Comparison of ENCODE assay signal across 22 cellular contexts in genomic region chr1:30668546-30669327, GRCh38. TPM values are rescaled to one million over a fixed set of nuclear protein-coding genes. Genes with fewer than 3 reads are reported as not detected.
DNase-seq lines count a peak whose midpoint lies in the region; TF ChIP-seq lines count a peak whose summit lies in the region.
"Had no signal": no experiment of that assay in that cellular context is flagged by ENCODE, and none has a peak within 500 bp of the region (broad histone marks: within the 10 kb centered on the region; RNA-seq: fewer than 3 reads in every experiment).

No MANE protein-coding gene starts in this region.

- H3K36me3 ChIP-seq in BLaER1 (no peaks in the 10 kb centered on the region), HEK293 (ENCODE audit: control insufficient read depth in 2 of 2, insufficient read depth in 1 of 2, low read length in 2 of 2) (no peaks in the 10 kb centered on the region), endodermal cell (ENCODE audit: control insufficient read depth, insufficient read depth, low read length) (no peaks in the 10 kb centered on the region), neural progenitor cell (no peaks in the 10 kb centered on the region)
- H3K36me3 ChIP-seq: pancreas had no signal

- no peaks in the 10 kb centered on the region for H3K4me1 Mint-ChIP-seq in endodermal cell
- H3K4me1 Mint-ChIP-seq in neural progenitor cell = peaks cover 36% of the 10 kb centered on the region
- H3K4me1 Mint-ChIP-seq: activated CD8-positive, alpha-beta memory T cell treated with anti-CD3 and anti-CD28 coated beads, Interleukin-2, amount 10 ng/mL, durations not matched to agents 7 days and 5 days; activated T-helper 17 cell treated with anti-CD3 and anti-CD28 coated beads, Interleukin-2, amount 50 U/mL, for 72 hours; stimulated activated naive B cell treated with anti-CD40 and anti-IgM and Interleukin-4, amounts not matched to agents 10 μg/mL and 1 μg/mL and 100 μg/mL, for 72 hours had no signal

- H3K9me3 Mint-ChIP-seq in endodermal cell (peaks cover 3% of the 10 kb centered on the region), neural progenitor cell (peaks cover 2% of the 10 kb centered on the region)

- H3K27ac ChIP-seq in BLaER1 (no peak overlapping the region), HEK293 (ENCODE audit: extremely low read depth, low read depth, low read length) (no peak overlapping the region), endodermal cell (ENCODE audit: low read depth, low read length) (no peak overlapping the region), neural progenitor cell (no peak overlapping the region)

- peaks cover 9% of the 10 kb centered on the region; the same call in 1 of the 2 replicates for H3K9me3 ChIP-seq in BLaER1
- no peaks in the 10 kb centered on the region for H3K9me3 ChIP-seq in HEK293 (ENCODE audit: control insufficient read depth, insufficient read depth, low read depth, low read length)
- H3K9me3 ChIP-seq in endodermal cell (ENCODE audit: control insufficient read depth, low read length) = peaks cover 8% of the 10 kb centered on the region
- no peaks in the 10 kb centered on the region for H3K9me3 ChIP-seq in neural progenitor cell (ENCODE audit: low read depth)
- H3K9me3 ChIP-seq: pancreas had no signal

- H3K4me3 Mint-ChIP-seq in endodermal cell = no peak overlapping the region
- no peak overlapping the region for H3K4me3 Mint-ChIP-seq in neural progenitor cell
- H3K4me3 Mint-ChIP-seq: activated CD8-positive, alpha-beta memory T cell treated with anti-CD3 and anti-CD28 coated beads, Interleukin-2, amount 10 ng/mL, durations not matched to agents 7 days and 5 days; activated T-helper 17 cell treated with anti-CD3 and anti-CD28 coated beads, Interleukin-2, amount 50 U/mL, for 72 hours; dendritic cell treated with granulocyte-macrophage colony-stimulating factor and Interleukin-4, amounts not matched to agents 40 ng/mL and 50 ng/mL, for 4 days; naive thymus-derived CD4-positive, alpha-beta T cell; stimulated activated naive B cell treated with anti-CD40 and anti-IgM and Interleukin-4, amounts not matched to agents 10 μg/mL and 1 μg/mL and 100 μg/mL, for 72 hours had no signal

- H3K9ac ChIP-seq in BLaER1 (no peak overlapping the region), endodermal cell (ENCODE audit: extremely low read depth, low read length, poor library complexity, severe bottlenecking) (no peak overlapping the region), neural progenitor cell (no peak overlapping the region)

- no peak overlapping the region for H2AFZ ChIP-seq in neural progenitor cell (replicated peaks)

- no peaks in the 10 kb centered on the region for H3K27me3 Mint-ChIP-seq in endodermal cell (ENCODE audit: insufficient read depth)
- peaks cover 9% of the 10 kb centered on the region for H3K27me3 Mint-ChIP-seq in neural progenitor cell (ENCODE audit: insufficient read depth, low read depth)

- DNase-seq in endodermal cell = peak; percentile 24
- DNase-seq in neural progenitor cell (ENCODE audit: low spot score) = no peak
- no peak for DNase-seq in NCI-H2107 treated with DMSO at 0.1 percent for 48 hours (lab: John Stamatoyannopoulos, UW; ENCODE audit: unreplicated experiment)
- DNase-seq in NCI-H1694 treated with DMSO at 0.1 percent for 48 hours (lab: John Stamatoyannopoulos, UW) = no peak
- no peak for DNase-seq in kidney glomerular epithelial cell (lab: John Stamatoyannopoulos, UW)
- no peak for DNase-seq in AG20443 (ENCODE audit: low spot score)
- DNase-seq: activated CD4-positive, alpha-beta T cell treated with anti-CD3 and anti-CD28 coated beads for 48 hours; activated CD8-positive, alpha-beta memory T cell treated with anti-CD3 and anti-CD28 coated beads, Interleukin-2, amount 10 ng/mL, durations not matched to agents 7 days and 5 days; naive thymus-derived CD4-positive, alpha-beta T cell; NCI-H1417 treated with DMSO at 0.1 percent for 48 hours; NCI-H2171; NCI-H526; stimulated activated CD4-positive, alpha-beta T cell treated with anti-CD3 and anti-CD28 coated beads, Interleukin-1b, Interleukin-23, amount 100 ng/mL, for 48 hours; stimulated activated naive B cell treated with anti-CD40 and anti-IgM and Interleukin-4, amounts not matched to agents 10 μg/mL and 1 μg/mL and 100 μg/mL, for 72 hours; SW 1271 had no signal

- 94 to 100% methylated on average over 4 to 6 of the region's 6 CpGs for WGBS in endodermal cell (ENCODE audit: insufficient coverage in 1 of 2, insufficient read length in 1 of 2), 2 experiments

- H3K36me3 Mint-ChIP-seq in endodermal cell (ENCODE audit: low read depth) = no peaks in the 10 kb centered on the region
- no peaks in the 10 kb centered on the region for H3K36me3 Mint-ChIP-seq in neural progenitor cell
- H3K36me3 Mint-ChIP-seq: activated CD8-positive, alpha-beta memory T cell treated with anti-CD3 and anti-CD28 coated beads, Interleukin-2, amount 10 ng/mL, durations not matched to agents 7 days and 5 days had no signal

- POLR2A ChIA-PET in HEK293 (lab: Yijun Ruan, JAX) = no interaction called here

- no peaks in the 10 kb centered on the region for H3F3A ChIP-seq in neural progenitor cell (ENCODE audit: low read depth)

- CTCF ChIA-PET in HEK293 (lab: Yijun Ruan, JAX) = interaction anchor here (1.5 kb wide), 1 partner anchor 39 kb away, joined by 3 read pairs; no protein-coding TSS in a partner anchor

- H3K4me1 ChIP-seq in BLaER1 (peaks cover 10% of the 10 kb centered on the region), HEK293 (ENCODE audit: control insufficient read depth, insufficient read depth, low read length) (no peaks in the 10 kb centered on the region), endodermal cell (ENCODE audit: control insufficient read depth, insufficient read depth, low read length) (no peaks in the 10 kb centered on the region), neural progenitor cell (peaks cover 12% of the 10 kb centered on the region)

- no peaks in the 10 kb centered on the region for H3K79me2 ChIP-seq in neural progenitor cell (ENCODE audit: low read depth)

- no peak overlapping the region for H3K27ac Mint-ChIP-seq in endodermal cell
- H3K27ac Mint-ChIP-seq in neural progenitor cell = peak overlapping the region; percentile 51
- H3K27ac Mint-ChIP-seq: activated CD8-positive, alpha-beta memory T cell treated with anti-CD3 and anti-CD28 coated beads, Interleukin-2, amount 10 ng/mL, durations not matched to agents 7 days and 5 days; activated T-helper 17 cell treated with anti-CD3 and anti-CD28 coated beads, Interleukin-2, amount 50 U/mL, for 72 hours; dendritic cell treated with granulocyte-macrophage colony-stimulating factor and Interleukin-4, amounts not matched to agents 40 ng/mL and 50 ng/mL, for 4 days; naive thymus-derived CD4-positive, alpha-beta T cell; stimulated activated naive B cell treated with anti-CD40 and anti-IgM and Interleukin-4, amounts not matched to agents 10 μg/mL and 1 μg/mL and 100 μg/mL, for 72 hours had no signal

- H3K4me3 ChIP-seq in BLaER1 (no peak overlapping the region), HEK293 (ENCODE audit: low read depth, low read length) (no peak overlapping the region), endodermal cell (ENCODE audit: low read length) (no peak overlapping the region), neural progenitor cell (no peak overlapping the region)
- H3K4me3 ChIP-seq: pancreas had no signal

- H3K4me2 ChIP-seq in BLaER1 = peak overlapping the region; percentile 36; the same call in 1 of the 2 replicates
- no peak overlapping the region for H3K4me2 ChIP-seq in neural progenitor cell

- H4K20me1 ChIP-seq in BLaER1 = no peaks in the 10 kb centered on the region
- H4K20me1 ChIP-seq in neural progenitor cell (ENCODE audit: low read depth) = no peaks in the 10 kb centered on the region

- no peak for TF ChIP-seq CTCF in HEK293 (tag by site-specific recombination; IDR thresholded peaks at IDR 0.05)
- TF ChIP-seq CTCF in endodermal cell (conservative IDR thresholded peaks at IDR 0.05) = no peak
- no peak for TF ChIP-seq CTCF in neural progenitor cell (IDR thresholded peaks at IDR 0.05)

- no peaks in the 10 kb centered on the region for H3K27me3 ChIP-seq in BLaER1
- H3K27me3 ChIP-seq in endodermal cell (ENCODE audit: control insufficient read depth, insufficient read depth, low read length, poor library complexity, severe bottlenecking) = no peaks in the 10 kb centered on the region
- H3K27me3 ChIP-seq in neural progenitor cell = no peaks in the 10 kb centered on the region
- H3K27me3 ChIP-seq: pancreas had no signal

TF ChIP-seq in HEK293, 187 proteins besides CTCF, POLR2A, EP300 and RAD21:
- no peak for TF ChIP-seq YY2 (tag by site-specific recombination; IDR thresholded peaks at IDR 0.05)
- peak; percentile 56 for TF ChIP-seq ZFHX2 (tag by site-specific recombination; conservative IDR thresholded peaks at IDR 0.05)
- TF ChIP-seq EGR2 (tag by site-specific recombination; IDR thresholded peaks at IDR 0.05; ENCODE audit: low read depth) = peak; percentile 56

RNA-seq across cellular contexts. Expression of gene MATN1, which starts 54.6 kb away (rescaled TPM):
- total RNA-seq in endodermal cell = not detected
- polyA plus RNA-seq in endodermal cell (2013, experiment 1 of 2) = 0.32 TPM
- polyA plus RNA-seq in endodermal cell (2013, experiment 2 of 2) = not detected
- 0.09 TPM in 1 of 2 replicates, not detected in the other for total RNA-seq in neural progenitor cell (ENCODE audit: low replicate concordance)
- total RNA-seq: bronchial epithelial cell, mesenteric fat pad had no signal
- polyA plus RNA-seq: naive thymus-derived CD4-positive, alpha-beta T cell had no signal
